ENCODE assay signal across 2 cellular contexts in genomic region chrX:38163193-38163592, GRCh38.
A peak's percentile ranks its signal among the peaks of the same experiment; 100 is the strongest.
TF ChIP-seq lines count a peak whose summit lies in the region.

No MANE protein-coding gene starts in this region.

TF ChIP-seq in HEK293, 187 proteins besides CTCF, POLR2A, EP300 and RAD21:
- TF ChIP-seq, protein P1, sequence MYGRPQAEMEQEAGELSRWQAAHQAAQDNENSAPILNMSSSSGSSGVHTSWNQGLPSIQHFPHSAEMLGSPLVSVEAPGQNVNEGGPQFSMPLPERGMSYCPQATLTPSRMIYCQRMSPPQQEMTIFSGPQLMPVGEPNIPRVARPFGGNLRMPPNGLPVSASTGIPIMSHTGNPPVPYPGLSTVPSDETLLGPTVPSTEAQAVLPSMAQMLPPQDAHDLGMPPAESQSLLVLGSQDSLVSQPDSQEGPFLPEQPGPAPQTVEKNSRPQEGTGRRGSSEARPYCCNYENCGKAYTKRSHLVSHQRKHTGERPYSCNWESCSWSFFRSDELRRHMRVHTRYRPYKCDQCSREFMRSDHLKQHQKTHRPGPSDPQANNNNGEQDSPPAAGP (tag by site-specific recombination; IDR thresholded peaks at IDR 0.05) = no peak
- TF ChIP-seq PRDM6 (tag by site-specific recombination; IDR thresholded peaks at IDR 0.05) (0 out of 2 replicates have a peak, but pooled peaks have one; percentile 23), ZNF449 (tag by site-specific recombination; IDR thresholded peaks at IDR 0.05) (peak; percentile 65; the same call in 1 of the 2 replicates), TCF7L2 (IDR thresholded peaks at IDR 0.05; ENCODE audit: borderline replicate concordance, low read depth, low read length) (peak; percentile 97)

TF ChIP-seq in H1, 55 proteins besides CTCF, POLR2A, EP300 and RAD21:
- TF ChIP-seq FOSL1 (IDR thresholded peaks at IDR 0.05; ENCODE audit: insufficient read depth, low read depth, low read length) (no peak), RXRA (IDR thresholded peaks at IDR 0.05; ENCODE audit: insufficient read depth, low read depth, low read length) (no peak), SP2 (IDR thresholded peaks at IDR 0.05; ENCODE audit: low read length) (no peak), SP4 (IDR thresholded peaks at IDR 0.05; ENCODE audit: low read length) (no peak), EZH2 (IDR thresholded peaks at IDR 0.05; ENCODE audit: low read depth, low read length, severe bottlenecking) (no peak)
